In the genomic region with DNA sequence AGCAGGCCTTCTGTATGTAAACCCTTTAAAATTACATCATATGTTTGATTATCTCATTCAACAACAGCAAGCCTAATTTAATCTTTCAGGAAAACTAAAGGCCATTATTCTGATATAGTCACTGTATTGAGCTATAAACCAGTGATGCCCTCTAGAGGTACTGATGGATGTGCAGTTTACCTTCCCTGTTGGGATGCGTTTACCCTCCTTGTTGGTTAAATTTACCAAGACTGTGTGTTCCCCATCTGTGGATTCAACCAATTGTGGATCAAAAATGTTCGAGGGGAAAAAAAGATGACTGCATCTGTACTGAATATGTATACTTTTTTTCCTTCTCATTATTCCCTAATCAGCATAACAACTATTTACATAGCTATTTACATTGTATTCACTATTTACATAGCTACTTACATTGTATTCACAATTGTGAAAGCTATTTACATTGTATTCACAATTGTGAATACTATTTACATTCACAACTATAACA, we compare ENCODE assay signal across 10 cellular contexts. TPM values are rescaled to one million over a fixed set of nuclear protein-coding genes. Genes with fewer than 3 reads are reported as not detected.
DNase-seq lines count a peak whose midpoint lies in the region; ATAC-seq, FAIRE-seq and TF ChIP-seq lines count a peak whose summit lies in the region.
"Had no signal": no experiment of that assay in that cellular context is flagged by ENCODE, and none has a peak within 500 bp of the region (broad histone marks: within the 10 kb centered on the region; RNA-seq: fewer than 3 reads in every experiment).

No MANE protein-coding gene starts in this region.

- H4K8ac ChIP-seq in trophoblast cell (ENCODE audit: low read depth, low read length) = no peak overlapping the region

- no peak overlapping the region for H3K14ac ChIP-seq in trophoblast cell (ENCODE audit: low read length)

- H2BK5ac ChIP-seq in trophoblast cell (ENCODE audit: low read depth, low read length, poor library complexity) = no peak overlapping the region

- H2AFZ ChIP-seq in trophoblast cell (ENCODE audit: insufficient read depth, low read length, poor library complexity) = no peak overlapping the region

- peak; percentile 32 for DNase-seq in ACHN
- DNase-seq in GM10266 (ENCODE audit: extremely low spot score) = no peak
- peak; percentile 22 to 27 for DNase-seq in SHP77 (lab: John Stamatoyannopoulos, UW)
- DNase-seq in fibroblast of villous mesenchyme (ENCODE audit: low read depth) = no peak
- DNase-seq in trophoblast cell = no peak
- no peak for DNase-seq in HTR-8/SVneo (ENCODE audit: insufficient read length, low spot score)

- H3K9me3 ChIP-seq in trophoblast cell (ENCODE audit: insufficient read depth, low read depth, low read length) = no peaks in the 10 kb centered on the region
- H3K9me3 ChIP-seq: neutrophil had no signal

- no peak overlapping the region for H3K4ac ChIP-seq in trophoblast cell (ENCODE audit: low read depth, low read length)

- no peak overlapping the region for H3K4me2 ChIP-seq in trophoblast cell (ENCODE audit: low read length)

- H3K79me1 ChIP-seq in trophoblast cell (ENCODE audit: low read length) = no peaks in the 10 kb centered on the region

- no peak overlapping the region for H3K23ac ChIP-seq in trophoblast cell (ENCODE audit: low read length)

- no CpG with 5 or more reads among the region's 2 CpGs for WGBS in trophoblast cell (ENCODE audit: extremely low coverage, insufficient coverage, insufficient read length)

- TF ChIP-seq CTCF in GM10266 (IDR thresholded peaks at IDR 0.05; ENCODE audit: control insufficient read depth, insufficient read depth, low read depth, missing control alignments) (peak; percentile 14), fibroblast of villous mesenchyme (IDR thresholded peaks at IDR 0.05; ENCODE audit: insufficient read depth, low read depth, low read length) (peak; percentile 34)

- no peaks in the 10 kb centered on the region for H3K79me2 ChIP-seq in trophoblast cell (ENCODE audit: control insufficient read depth, insufficient read depth, low read length, poor library complexity)

- H3K4me1 ChIP-seq in trophoblast cell (ENCODE audit: control insufficient read depth in 1 of 2, insufficient read depth in 2 of 2, low read length in 2 of 2) = no peaks in the 10 kb centered on the region

- FAIRE-seq in HTR-8/SVneo (lab: Jason Lieb, UNC) = no peak

- H2AK5ac ChIP-seq in trophoblast cell (ENCODE audit: low read length) = no peak overlapping the region

- no peak overlapping the region for H2BK12ac ChIP-seq in trophoblast cell (ENCODE audit: low read length)

- no peak for ATAC-seq in GM18909 (IDR thresholded peaks at IDR 0.05; ENCODE audit: poor library complexity, unreplicated experiment)
- ATAC-seq in GM19351 (IDR thresholded peaks at IDR 0.05; ENCODE audit: unreplicated experiment) = no peak

- H3K4me3 ChIP-seq in fibroblast of villous mesenchyme (ENCODE audit: low read depth, low read length) (no peak overlapping the region), trophoblast cell (ENCODE audit: low read depth, low read length) (no peak overlapping the region)

- no peak overlapping the region for H2BK120ac ChIP-seq in trophoblast cell (ENCODE audit: insufficient read depth, low read length, poor library complexity)

- H3K18ac ChIP-seq in trophoblast cell (ENCODE audit: low read length) = no peak overlapping the region

- H3K27ac ChIP-seq in trophoblast cell (ENCODE audit: low read depth, low read length) = no peak overlapping the region
- H3K27ac ChIP-seq: neutrophil had no signal

- H3K27me3 ChIP-seq in trophoblast cell (ENCODE audit: insufficient read depth, low read length) = no peaks in the 10 kb centered on the region
- H3K27me3 ChIP-seq: neutrophil had no signal

- in situ Hi-C loops in ACHN (cut with HindIII; ENCODE audit: low pct_ligation_motif_present, low pct_unique_long_range_greater_than_20kb, low sequenced_read_pairs) = no loop called here

- H4K12ac ChIP-seq in trophoblast cell (ENCODE audit: low read depth, low read length) = no peak overlapping the region

- no peak overlapping the region for H4K91ac ChIP-seq in trophoblast cell (ENCODE audit: low read depth, low read length)

- H3K9ac ChIP-seq in trophoblast cell (ENCODE audit: low read length) = no peak overlapping the region

- H3K36me3 ChIP-seq in trophoblast cell (ENCODE audit: control insufficient read depth in 1 of 2, insufficient read depth in 2 of 2, low read length in 2 of 2) = peaks cover 1% of the 10 kb centered on the region in 2 experiments

RNA-seq across cellular contexts. Expression of gene BAAT, which starts 3.7 kb away (rescaled TPM):
- total RNA-seq in fibroblast of villous mesenchyme = under 0.01 TPM in 1 of 2 replicates, not detected in the other
- polyA plus RNA-seq in trophoblast cell (2013) = 0.12 TPM in 2 replicates

RNA-seq across cellular contexts. Expression of gene MRPL50, which starts 9.9 kb away (rescaled TPM):
- 11.9 and 17.3 TPM in 2 replicates for total RNA-seq in fibroblast of villous mesenchyme
- polyA plus RNA-seq in trophoblast cell (2013) = 10.1 and 10.3 TPM in 2 replicates

RNA-seq across cellular contexts. Expression of gene ZNF189, which starts 10.1 kb away (rescaled TPM):
- 16.4 and 23.7 TPM in 2 replicates for total RNA-seq in fibroblast of villous mesenchyme
- 7.7 and 8.2 TPM in 2 replicates for polyA plus RNA-seq in trophoblast cell (2013)

RNA-seq across cellular contexts. Expression of gene ALDOB, which starts 47.0 kb away (rescaled TPM):
- not detected in 2 replicates for total RNA-seq in fibroblast of villous mesenchyme
- not detected in 2 replicates for polyA plus RNA-seq in trophoblast cell (2013)
- total RNA-seq: frontal cortex had no signal

Comparison
In these comparisons a context has a peak if more than half of its experiments do, and no peak if none do; other contexts are left out.
1. DNase-seq: peak in ACHN (single experiment) and SHP77 (2 of 2); none in GM10266 (single experiment), fibroblast of villous mesenchyme (single experiment), trophoblast cell (0 of 2) and HTR-8/SVneo (single experiment).